In the genomic region with DNA sequence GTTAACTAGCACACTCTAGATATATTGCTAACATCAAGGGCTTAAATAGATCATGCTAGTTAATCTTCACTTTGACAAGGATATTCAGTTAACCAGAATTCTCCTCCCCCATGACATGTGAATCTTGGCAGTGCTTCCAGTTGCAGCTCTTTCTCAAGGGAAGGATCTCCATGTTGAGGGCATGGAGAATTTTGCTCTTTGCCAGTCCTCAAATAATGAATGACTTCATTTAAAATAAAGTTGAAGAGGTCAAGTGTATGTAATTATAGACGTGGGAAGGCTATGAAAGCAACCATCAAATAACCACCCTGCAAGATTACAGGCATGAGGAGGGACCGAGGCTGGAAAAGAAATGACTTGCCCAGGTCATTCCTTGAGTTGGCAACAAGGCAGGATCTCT, we compare ENCODE assay signal across 20 cellular contexts.
"Had no signal": no experiment of that assay in that cellular context is flagged by ENCODE, and none has a peak within 500 bp of the region (broad histone marks: within the 10 kb centered on the region; RNA-seq: fewer than 3 reads in every experiment).

No MANE protein-coding gene starts in this region.

- ATAC-seq: K562, SK-N-SH treated with all-trans-retinoic acid at 6 μM for 48 hours had no signal

- H3K4me3 ChIP-seq: K562 had no signal

- DNase-seq: Kasumi-1, MM.1S, NCI-H1092 treated with DMSO at 0.1 percent for 48 hours, NCI-H1436, NCI-H187, NCI-H2029, NCI-H2081 treated with DMSO at 0.1 percent for 48 hours, NCI-H2171, NCI-H226, NCI-H446, NCI-H510A, NCI-H524 treated with DMSO at 0.1 percent for 48 hours, NCI-H82, RPMI8226, SHP77 had no signal

- H3K9ac ChIP-seq: KMS-11 had no signal

- FAIRE-seq: HTR-8/SVneo, K562 had no signal

- H3K4me2 ChIP-seq: KMS-11 had no signal

- H3K27ac ChIP-seq: HL-60, KMS-11 had no signal
